ENCODE assay signal across 20 cellular contexts in the genomic region with DNA sequence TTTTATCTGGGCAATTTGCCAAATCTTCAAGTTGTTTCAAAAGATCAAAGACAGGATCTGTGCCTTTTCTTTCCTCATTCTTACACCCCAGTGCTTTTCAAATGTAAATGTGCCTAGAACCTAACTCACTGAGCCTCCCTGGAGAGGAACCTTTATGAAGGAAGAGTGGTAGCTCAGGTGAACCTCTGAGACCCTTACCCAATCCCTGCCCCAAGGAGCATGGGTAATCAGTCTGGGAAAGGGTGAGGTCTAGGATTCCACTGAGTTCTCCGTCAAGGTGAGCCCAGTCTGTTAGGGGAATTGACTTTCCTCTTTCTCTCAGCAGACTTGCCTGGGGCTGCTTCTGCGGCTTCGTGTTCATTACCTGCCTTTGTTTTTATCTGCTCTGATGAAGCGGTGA.
DNase-seq lines count a peak whose midpoint lies in the region; ATAC-seq and TF ChIP-seq lines count a peak whose summit lies in the region.
"Had no signal": no experiment of that assay in that cellular context is flagged by ENCODE, and none has a peak within 500 bp of the region (broad histone marks: within the 10 kb centered on the region; RNA-seq: fewer than 3 reads in every experiment).

No MANE protein-coding gene starts in this region.

- H3K4ac ChIP-seq in H9 (ENCODE audit: low read depth, low read length): no peak overlapping the region

- no peak overlapping the region for H4K8ac ChIP-seq in H9 (replicated peaks; ENCODE audit: insufficient read length, low read depth, low read length)

- POLR2A ChIA-PET in WTC11 (lab: Charles Lee) (no interaction called here), OCI-LY7 (lab: Charles Lee) (interaction anchor here (0.8 kb wide), 1 partner anchor 40 kb away, joined by 3 read pairs; no protein-coding TSS in a partner anchor)

- H3K4me3 Mint-ChIP-seq in H9: no peak overlapping the region
- H3K4me3 Mint-ChIP-seq in WTC11: no peak overlapping the region
- H3K4me3 Mint-ChIP-seq: CD4-positive, CD25-positive, alpha-beta regulatory T cell; CD8-positive, alpha-beta memory T cell had no signal

- H2BK120ac ChIP-seq in H9 (ENCODE audit: low read depth, low read length, poor library complexity, severe bottlenecking): no peak overlapping the region

- H2BK12ac ChIP-seq in H9 (ENCODE audit: insufficient read length, low read depth, low read length): no peak overlapping the region

- intact Hi-C loops in OCI-LY7 (cut with micrococcal nuclease; ENCODE audit: unreplicated experiment): no loop called here

- H3K79me1 ChIP-seq in H9 (ENCODE audit: insufficient read depth, low read depth, low read length, poor library complexity, severe bottlenecking): no peaks in the 10 kb centered on the region

- H4K20me1 ChIP-seq in H9 (ENCODE audit: control insufficient read depth, insufficient read depth, insufficient read length): no peaks in the 10 kb centered on the region
- no peaks in the 10 kb centered on the region for H4K20me1 ChIP-seq in OCI-LY7 (ENCODE audit: insufficient read depth, low read length)
- H4K20me1 ChIP-seq in hepatocyte (ENCODE audit: insufficient read depth, poor library complexity, severe bottlenecking): no peaks in the 10 kb centered on the region

- H3K23ac ChIP-seq in H9 (ENCODE audit: insufficient read length, low read depth, low read length): no peak overlapping the region

- H3K36me3 Mint-ChIP-seq in H9 (ENCODE audit: insufficient read depth in 1 of 3, low read depth in 3 of 3) (peaks cover 2 to 37% (median 4%) of the 10 kb centered on the region in 3 experiments; a peak in 6 of 7 replicates), WTC11 (peaks cover 9% of the 10 kb centered on the region)

- no peak for TF ChIP-seq CTCF in H9 (conservative IDR thresholded peaks at IDR 0.05)
- TF ChIP-seq CTCF in WTC11 (IDR thresholded peaks at IDR 0.05): no peak
- no peak for TF ChIP-seq CTCF in OCI-LY7 (conservative IDR thresholded peaks at IDR 0.05; ENCODE audit: low read length)
- no peak for TF ChIP-seq CTCF in hepatocyte (IDR thresholded peaks at IDR 0.05; ENCODE audit: poor library complexity)

- H3K79me2 ChIP-seq in H9 (ENCODE audit: insufficient read depth, low read length) (no peaks in the 10 kb centered on the region), OCI-LY7 (ENCODE audit: insufficient read depth, low read depth, low read length) (no peaks in the 10 kb centered on the region), hepatocyte (no peaks in the 10 kb centered on the region)

- no peak overlapping the region for H3K18ac ChIP-seq in H9 (ENCODE audit: insufficient read length, low read depth, low read length)

- H3K4me1 Mint-ChIP-seq in H9 (peaks cover 27 to 34% of the 10 kb centered on the region in 2 experiments), WTC11 (peaks cover 33% of the 10 kb centered on the region)

- no TSS peak for BruUV-seq in OCI-LY7 (replicated peaks; lab: Mats Ljungman, UMichigan)

- H3K23me2 ChIP-seq in H9 (ENCODE audit: insufficient read length, low read depth, low read length, poor library complexity, severe bottlenecking): no peaks in the 10 kb centered on the region

- H3K9ac ChIP-seq in H9 (ENCODE audit: extremely low read depth, insufficient read length, low read length): no peak overlapping the region
- H3K9ac ChIP-seq: KMS-11 had no signal

- peak; percentile 50 for DNase-seq in H9
- DNase-seq in WTC11 (ENCODE audit: low spot score): no peak
- DNase-seq in iPS DF 19.7 (ENCODE audit: low read depth, low spot score): peak; percentile 73
- DNase-seq in NCI-H2171 treated with DMSO at 0.1 percent for 48 hours (lab: John Stamatoyannopoulos, UW): no peak
- DNase-seq in NCI-H69 (lab: John Stamatoyannopoulos, UW): no peak
- no peak for DNase-seq in OCI-LY7 (ENCODE audit: low spot score)
- DNase-seq in hepatocyte (ENCODE audit: low spot score): no peak
- DNase-seq: ACHN; BE2C; C1 segment of cervical spinal cord; CD4-positive, CD25-positive, alpha-beta regulatory T cell; CD8-positive, alpha-beta memory T cell; COR-L47; DMS 273 treated with DMSO at 0.1 percent for 48 hours; DMS53; DND-41; EL; GOT3; HCEC 1CT had no signal

- no peak overlapping the region for H2AFZ ChIP-seq in H9 (ENCODE audit: low read length)
- no peak overlapping the region for H2AFZ ChIP-seq in OCI-LY7 (ENCODE audit: low read length)
- no peak overlapping the region for H2AFZ ChIP-seq in hepatocyte

- no peak overlapping the region for H4K91ac ChIP-seq in H9 (ENCODE audit: insufficient read length, low read depth, low read length)

- CTCF ChIA-PET in WTC11 (lab: Charles Lee): interaction anchor here (1.4 kb wide), 1 partner anchor 267 kb away, joined by 4 read pairs; no protein-coding TSS in a partner anchor
- CTCF ChIA-PET in OCI-LY7 (lab: Charles Lee; ENCODE audit: unreplicated experiment): no interaction called here

- H3T11ph ChIP-seq in H9 (ENCODE audit: low read length): no peak overlapping the region

- H3K4me1 ChIP-seq in H9 (ENCODE audit: insufficient read depth, low read length): peaks cover 3% of the 10 kb centered on the region; the same call in 1 of the 2 replicates
- no peaks in the 10 kb centered on the region for H3K4me1 ChIP-seq in OCI-LY7 (ENCODE audit: insufficient read depth, low read length, poor library complexity, severe bottlenecking)
- H3K4me1 ChIP-seq in hepatocyte (ENCODE audit: insufficient read depth): peaks cover 3% of the 10 kb centered on the region
- H3K4me1 ChIP-seq: BE2C had no signal

- H3K9me3 Mint-ChIP-seq in H9 (peaks cover 10 to 15% of the 10 kb centered on the region in 2 experiments), WTC11 (peaks cover 27% of the 10 kb centered on the region)
- H3K9me3 Mint-ChIP-seq: CD8-positive, alpha-beta memory T cell had no signal

- no peaks in the 10 kb centered on the region for H3K27me3 Mint-ChIP-seq in H9 (ENCODE audit: low read depth)
- H3K27me3 Mint-ChIP-seq in WTC11 (ENCODE audit: low read depth): no peaks in the 10 kb centered on the region

- H3K4me3 ChIP-seq in OCI-LY7 (ENCODE audit: low read depth, low read length, poor library complexity, severe bottlenecking) (no peak overlapping the region), hepatocyte (no peak overlapping the region)

- H3K9me3 ChIP-seq in H9 (ENCODE audit: control insufficient read depth, low read depth, low read length): no peaks in the 10 kb centered on the region
- no peaks in the 10 kb centered on the region for H3K9me3 ChIP-seq in OCI-LY7 (ENCODE audit: low read length)
- H3K9me3 ChIP-seq in hepatocyte (ENCODE audit: low read depth): no peaks in the 10 kb centered on the region
- H3K9me3 ChIP-seq: BE2C had no signal

- peak; percentile 89 for ATAC-seq in WTC11

- no peak overlapping the region for H2BK15ac ChIP-seq in H9 (ENCODE audit: low read depth, low read length)

- H2AK5ac ChIP-seq in H9 (ENCODE audit: insufficient read length, low read length): no peak overlapping the region

- H3K27ac ChIP-seq in H9 (ENCODE audit: insufficient read length, low read depth, low read length) (no peak overlapping the region), OCI-LY7 (ENCODE audit: low read depth, low read length, poor library complexity, severe bottlenecking) (no peak overlapping the region), hepatocyte (no peak overlapping the region)
- H3K27ac ChIP-seq: KMS-11 had no signal

- H3K36me3 ChIP-seq in OCI-LY7 (ENCODE audit: insufficient read depth, low read length): no peaks in the 10 kb centered on the region
- no peaks in the 10 kb centered on the region for H3K36me3 ChIP-seq in hepatocyte (replicated peaks; ENCODE audit: insufficient read depth, low read depth)
- H3K36me3 ChIP-seq: BE2C had no signal

- WGBS in H9 (ENCODE audit: extremely low coverage, insufficient read length, low lambda C conversion rate): no CpG with 5 or more reads among the region's 4 CpGs
- 83% methylated on average over 4 of the region's 4 CpGs for WGBS in hepatocyte (ENCODE audit: low lambda C conversion rate, missing lambda C conversion rate)

- H3K9me2 ChIP-seq in OCI-LY7 (ENCODE audit: insufficient read depth, low read length) (no peaks in the 10 kb centered on the region), hepatocyte (replicated peaks; ENCODE audit: insufficient read depth) (no peaks in the 10 kb centered on the region)

- H3K4me2 ChIP-seq in H9 (ENCODE audit: insufficient read depth, insufficient read length, low read length) (no peak overlapping the region), OCI-LY7 (ENCODE audit: low read length) (no peak overlapping the region), hepatocyte (no peak overlapping the region)
- H3K4me2 ChIP-seq: KMS-11 had no signal

- no peak overlapping the region for H3K56ac ChIP-seq in H9 (ENCODE audit: insufficient read length, low read depth, low read length)

- no peak overlapping the region for H2BK20ac ChIP-seq in H9 (ENCODE audit: low read depth, low read length, poor library complexity, severe bottlenecking)

- no peak overlapping the region for H2BK5ac ChIP-seq in H9 (ENCODE audit: insufficient read length, low read length)

- H4K5ac ChIP-seq in H9 (ENCODE audit: insufficient read length, low read depth, low read length): no peak overlapping the region

- H3K27ac Mint-ChIP-seq in H9: peak overlapping the region in 2 of 3 experiments; percentile 34 to 74; a peak in 2 of 7 replicates
- peak overlapping the region; percentile 24 for H3K27ac Mint-ChIP-seq in WTC11
- H3K27ac Mint-ChIP-seq: CD8-positive, alpha-beta memory T cell had no signal

- H3K27me3 ChIP-seq in H9 (ENCODE audit: insufficient read depth, low read length) (no peaks in the 10 kb centered on the region), hepatocyte (no peaks in the 10 kb centered on the region)
- H3K27me3 ChIP-seq: BE2C had no signal

- no peak overlapping the region for H3K14ac ChIP-seq in H9 (ENCODE audit: insufficient read depth, low read length)

TF ChIP-seq in WTC11, 78 proteins besides CTCF, POLR2A, EP300 and RAD21 (continues in another document):
- TF ChIP-seq ETV6 (CRISPR knock-in tag; IDR thresholded peaks at IDR 0.05) (no peak), ZNF423 (CRISPR knock-in tag; IDR thresholded peaks at IDR 0.05) (peak; percentile 87), RORB (CRISPR knock-in tag; IDR thresholded peaks at IDR 0.05) (no peak), ZNF317 (CRISPR knock-in tag; IDR thresholded peaks at IDR 0.05; ENCODE audit: borderline replicate concordance, low read depth) (no peak), NR1H2 (CRISPR knock-in tag; IDR thresholded peaks at IDR 0.05) (no peak)
- TF ChIP-seq, protein P1, sequence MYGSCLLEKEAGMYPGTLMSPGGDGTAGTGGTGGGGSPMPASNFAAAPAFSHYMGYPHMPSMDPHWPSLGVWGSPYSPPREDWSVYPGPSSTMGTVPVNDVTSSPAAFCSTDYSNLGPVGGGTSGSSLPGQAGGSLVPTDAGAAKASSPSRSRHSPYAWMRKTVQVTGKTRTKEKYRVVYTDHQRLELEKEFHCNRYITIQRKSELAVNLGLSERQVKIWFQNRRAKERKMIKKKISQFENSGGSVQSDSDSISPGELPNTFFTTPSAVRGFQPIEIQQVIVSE (CRISPR knock-in tag; IDR thresholded peaks at IDR 0.05; ENCODE audit: borderline replicate concordance): no peak

Comparison
In these comparisons a context has a peak if more than half of its experiments do, and no peak if none do; other contexts are left out.
1. DNase-seq: peak in H9 (single experiment) and iPS DF 19.7 (single experiment); none in WTC11 (single experiment), NCI-H2171 treated with DMSO at 0.1 percent for 48 hours (single experiment), NCI-H69 (single experiment), OCI-LY7 (single experiment) and hepatocyte (single experiment).